Comparison of ENCODE assay signal across 8 cellular contexts in the genomic region with DNA sequence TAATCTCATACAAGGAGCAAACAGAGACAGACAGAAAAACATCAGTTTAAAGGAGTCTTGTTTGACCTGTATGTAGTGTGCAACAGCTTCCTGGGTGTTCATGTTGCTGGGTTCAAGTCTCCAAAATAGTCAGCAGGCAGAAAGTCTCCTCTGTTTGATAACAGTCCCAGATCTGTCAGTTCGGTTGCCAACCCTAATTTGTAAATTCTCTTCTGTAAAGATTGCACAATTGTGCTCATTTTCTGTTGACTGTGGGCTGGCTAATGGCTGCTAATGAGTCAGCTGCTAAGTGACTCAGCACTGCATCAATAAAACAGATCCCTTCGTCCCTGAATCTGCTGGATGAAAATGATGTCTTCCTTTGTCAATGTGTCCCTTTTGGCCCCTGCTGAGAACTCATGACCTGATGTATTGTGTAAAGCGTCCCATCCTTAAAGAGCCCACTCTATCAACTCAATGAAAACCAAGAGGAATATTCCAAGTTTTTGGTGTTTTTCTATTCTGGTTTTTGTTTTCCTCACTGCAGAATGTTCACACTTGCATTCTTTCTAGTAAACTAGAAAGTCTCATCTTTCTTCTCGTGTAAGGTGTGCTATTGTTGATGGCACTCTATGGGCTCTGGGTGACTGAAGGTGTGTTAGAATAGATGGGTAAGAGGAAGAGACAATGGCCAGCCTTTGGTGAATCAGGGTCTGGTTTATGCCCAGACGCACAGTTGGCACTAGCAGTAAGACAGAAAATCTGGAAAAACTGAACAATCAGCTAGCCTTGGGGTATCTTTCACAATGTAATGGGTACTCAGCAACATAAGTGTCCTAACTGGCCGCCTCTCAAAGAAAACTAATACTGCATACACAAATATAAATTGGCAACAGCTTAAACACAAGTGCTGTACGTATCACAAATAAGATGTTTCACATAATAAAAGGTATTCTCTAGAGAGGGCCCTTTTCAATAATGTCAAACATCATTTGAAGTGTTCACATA.
DNase-seq lines count a peak whose midpoint lies in the region; ATAC-seq and TF ChIP-seq lines count a peak whose summit lies in the region.

No MANE protein-coding gene starts in this region.

- CTCF ChIA-PET in activated CD4-positive, alpha-beta memory T cell treated with anti-CD3 and anti-CD28 coated beads for 36 hours (lab: Charles Lee) = no interaction called here

- no peaks in the 10 kb centered on the region for H3K9me3 Mint-ChIP-seq in activated CD4-positive, alpha-beta memory T cell treated with anti-CD3 and anti-CD28 coated beads for 36 hours

- intact Hi-C loops in activated CD4-positive, alpha-beta memory T cell treated with anti-CD3 and anti-CD28 coated beads for 36 hours (cut with micrococcal nuclease) = no loop called here

- H3K27me3 Mint-ChIP-seq in activated CD4-positive, alpha-beta memory T cell treated with anti-CD3 and anti-CD28 coated beads for 36 hours = no peaks in the 10 kb centered on the region

- no peak overlapping the region for H3K4me3 Mint-ChIP-seq in activated CD4-positive, alpha-beta memory T cell treated with anti-CD3 and anti-CD28 coated beads for 36 hours

- no peaks in the 10 kb centered on the region for H3K36me3 Mint-ChIP-seq in activated CD4-positive, alpha-beta memory T cell treated with anti-CD3 and anti-CD28 coated beads for 36 hours

- POLR2A ChIA-PET in activated CD4-positive, alpha-beta memory T cell treated with anti-CD3 and anti-CD28 coated beads for 36 hours (lab: Charles Lee) = no interaction called here

- no peak for ATAC-seq in HG03025 (IDR thresholded peaks at IDR 0.05; ENCODE audit: low FRiP score, unreplicated experiment)

- TF ChIP-seq CTCF in retinal pigment epithelial cell (conservative IDR thresholded peaks at IDR 0.05; ENCODE audit: low read depth, low read length) = no peak

- H3K4me3 ChIP-seq in retinal pigment epithelial cell (ENCODE audit: low read length) = no peak overlapping the region

- DNase-seq in NCI-H510A treated with DMSO at 0.1 percent for 48 hours (lab: John Stamatoyannopoulos, UW) = peak; percentile 30
- DNase-seq in NCI-H510A (lab: John Stamatoyannopoulos, UW) = no peak
- peak; percentile 9 for DNase-seq in SHP77 treated with DMSO at 0.1 percent for 48 hours (lab: John Stamatoyannopoulos, UW)
- peak; percentile 80 for DNase-seq in globus pallidus (ENCODE audit: low spot score)
- peak; percentile 34 for DNase-seq in retinal pigment epithelial cell (ENCODE audit: low read depth)
- no peak for DNase-seq in activated CD4-positive, alpha-beta memory T cell treated with anti-CD3 and anti-CD28 coated beads for 36 hours
- DNase-seq in activated T-cell treated with anti-CD3 and anti-CD28 coated beads for 4 hours = no peak

- H3K27ac Mint-ChIP-seq in activated CD4-positive, alpha-beta memory T cell treated with anti-CD3 and anti-CD28 coated beads for 36 hours = no peak overlapping the region

- peaks cover 6% of the 10 kb centered on the region for H3K4me1 Mint-ChIP-seq in activated CD4-positive, alpha-beta memory T cell treated with anti-CD3 and anti-CD28 coated beads for 36 hours (ENCODE audit: low read depth)

Comparison
In these comparisons a context has a peak if more than half of its experiments do, and no peak if none do; other contexts are left out.
1. DNase-seq: peak in NCI-H510A treated with DMSO at 0.1 percent for 48 hours (single experiment), SHP77 treated with DMSO at 0.1 percent for 48 hours (single experiment), globus pallidus (single experiment) and retinal pigment epithelial cell (single experiment); none in NCI-H510A (single experiment), activated CD4-positive, alpha-beta memory T cell treated with anti-CD3 and anti-CD28 coated beads for 36 hours (single experiment) and activated T-cell treated with anti-CD3 and anti-CD28 coated beads for 4 hours (single experiment).